In the genomic region with DNA sequence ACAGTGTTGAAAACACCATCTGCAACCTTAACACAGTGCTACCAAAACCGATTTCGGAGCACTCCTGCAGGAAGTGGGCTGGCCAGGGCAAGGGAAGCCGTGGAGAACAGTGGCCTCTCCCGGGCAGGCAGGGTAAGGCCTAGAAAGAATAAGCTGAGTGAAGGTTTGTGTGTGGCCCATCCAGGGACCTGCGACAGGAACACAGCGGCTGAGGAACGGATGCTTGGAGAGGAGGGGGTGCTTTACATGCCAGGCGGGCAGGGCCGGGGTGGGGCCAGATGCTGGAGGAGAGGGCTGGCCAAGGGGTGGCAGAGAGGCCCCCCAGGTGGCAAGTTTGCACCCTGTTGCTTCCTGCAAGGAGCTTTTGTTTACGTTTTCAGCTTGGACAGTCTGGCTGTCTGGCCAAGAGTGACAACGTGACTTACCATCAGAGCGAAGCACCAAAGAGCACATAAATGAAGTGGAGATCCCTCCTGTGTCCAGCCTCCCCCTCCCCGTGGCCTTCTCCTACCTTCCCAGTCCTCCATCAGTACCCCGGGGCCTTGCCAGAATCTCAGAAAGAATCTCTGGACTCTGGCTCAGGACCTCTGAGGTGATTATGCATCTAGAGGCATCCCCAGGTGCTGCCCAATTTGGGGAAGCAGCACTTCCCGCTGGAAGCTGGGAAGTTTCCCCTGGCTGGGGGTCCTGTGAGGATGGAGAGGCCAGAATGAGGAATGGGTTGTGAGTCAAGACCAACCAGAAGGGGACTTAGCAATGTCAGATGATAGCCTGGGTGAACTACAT, we compare ENCODE assay signal across 8 cellular contexts.
DNase-seq lines count a peak whose midpoint lies in the region; ATAC-seq and TF ChIP-seq lines count a peak whose summit lies in the region.

No MANE protein-coding gene starts in this region.

- H3K27ac Mint-ChIP-seq in chondrocyte (ENCODE audit: unreplicated experiment), result peak overlapping the region; percentile 96

- intact Hi-C loops in left colon (cut with DNase I, micrococcal nuclease), result no loop called here

- no peaks in the 10 kb centered on the region for H3K27me3 Mint-ChIP-seq in chondrocyte (ENCODE audit: low read depth)

- H3K9me3 Mint-ChIP-seq in chondrocyte (ENCODE audit: low read depth), result no peaks in the 10 kb centered on the region

- DNase-seq in GM13977 (ENCODE audit: low spot score) (peak; percentile 59), NCI-H2171 (lab: John Stamatoyannopoulos, UW) (peak; percentile 73), chondrocyte (ENCODE audit: low spot score) (no peak), left colon (peak; percentile 75 to 78)
- peak; percentile 29 for DNase-seq in activated CD4-positive, CD25-positive, alpha-beta regulatory T cell treated with anti-CD3 and anti-CD28 coated beads, Interleukin-2, amount 50 U/mL, for 16 hours (ENCODE audit: low read depth, low spot score)
- DNase-seq in stimulated activated CD4-positive, alpha-beta T cell treated with anti-CD3 and anti-CD28 coated beads, Interleukin-1b, Interleukin-23, amount 100 ng/mL, for 4 hours (ENCODE audit: low read depth in 2 of 2), result peak; percentile 30 to 34

- TF ChIP-seq CTCF in GM13977 (IDR thresholded peaks at IDR 0.05; ENCODE audit: extremely low read depth, insufficient read depth, missing control alignments), result peak; percentile 60
- TF ChIP-seq CTCF in chondrocyte (IDR thresholded peaks at IDR 0.05), result peak; percentile 86

- peaks cover 70% of the 10 kb centered on the region for H3K4me1 Mint-ChIP-seq in chondrocyte (ENCODE audit: low read depth)

- no peaks in the 10 kb centered on the region for H3K36me3 Mint-ChIP-seq in chondrocyte (ENCODE audit: low read depth)

- peak overlapping the region; percentile 76 for H3K4me3 Mint-ChIP-seq in chondrocyte (ENCODE audit: unreplicated experiment)

- in situ Hi-C loops in GM13977 (cut with MboI; ENCODE audit: low pct_unique_long_range_greater_than_20kb, low sequenced_read_pairs, unreplicated experiment), result no loop called here

- ATAC-seq in HG03060 (IDR thresholded peaks at IDR 0.05; ENCODE audit: low read depth, unreplicated experiment) (peak; percentile 48), left colon (peak; percentile 69), GM21390 (IDR thresholded peaks at IDR 0.05; ENCODE audit: unreplicated experiment) (no peak)
